ENCODE assay signal across 1 cellular context in genomic region chr3:23129817-23130216, GRCh38.
TF ChIP-seq lines count a peak whose summit lies in the region.

No MANE protein-coding gene starts in this region.

TF ChIP-seq in HepG2, 621 proteins besides CTCF, POLR2A, EP300 and RAD21 (continued from another document):
- no peak for TF ChIP-seq PAXIP1 (CRISPR knock-in tag; conservative IDR thresholded peaks at IDR 0.05)
- TF ChIP-seq, protein P1, sequence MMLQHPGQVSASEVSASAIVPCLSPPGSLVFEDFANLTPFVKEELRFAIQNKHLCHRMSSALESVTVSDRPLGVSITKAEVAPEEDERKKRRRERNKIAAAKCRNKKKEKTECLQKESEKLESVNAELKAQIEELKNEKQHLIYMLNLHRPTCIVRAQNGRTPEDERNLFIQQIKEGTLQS (CRISPR knock-in tag; IDR thresholded peaks at IDR 0.05) = no peak
